Comparison of ENCODE assay signal across 13 cellular contexts in the genomic region with DNA sequence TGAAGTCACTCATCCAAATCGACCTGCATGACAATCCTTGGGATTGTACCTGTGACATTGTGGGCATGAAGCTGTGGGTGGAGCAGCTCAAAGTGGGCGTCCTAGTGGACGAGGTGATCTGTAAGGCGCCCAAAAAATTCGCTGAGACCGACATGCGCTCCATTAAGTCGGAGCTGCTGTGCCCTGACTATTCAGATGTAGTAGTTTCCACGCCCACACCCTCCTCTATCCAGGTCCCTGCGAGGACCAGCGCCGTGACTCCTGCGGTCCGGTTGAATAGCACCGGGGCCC. TPM values are rescaled to one million over a fixed set of nuclear protein-coding genes. Genes with fewer than 3 reads are reported as not detected.
DNase-seq lines count a peak whose midpoint lies in the region; ATAC-seq and TF ChIP-seq lines count a peak whose summit lies in the region.
"Had no signal": no experiment of that assay in that cellular context is flagged by ENCODE, and none has a peak within 500 bp of the region (broad histone marks: within the 10 kb centered on the region; RNA-seq: fewer than 3 reads in every experiment).

No MANE protein-coding gene starts in this region.

- no peaks in the 10 kb centered on the region for H3K36me3 ChIP-seq in H7 (replicated peaks; ENCODE audit: control insufficient read depth, insufficient read depth, low read length)
- H3K36me3 ChIP-seq in iPS DF 6.9 (ENCODE audit: control insufficient read depth, insufficient read depth, low read length) = no peaks in the 10 kb centered on the region
- H3K36me3 ChIP-seq: BLaER1 had no signal

- ATAC-seq in HG03457 (IDR thresholded peaks at IDR 0.05; ENCODE audit: unreplicated experiment) = no peak

- peaks cover 55% of the 10 kb centered on the region for H3K4me1 Mint-ChIP-seq in brain

- peaks cover 33% of the 10 kb centered on the region for H3K27me3 Mint-ChIP-seq in brain

- intact Hi-C loops in posterior vena cava (cut with DNase I) = no loop called here

- in situ Hi-C loops in ACHN (cut with HindIII; ENCODE audit: low pct_ligation_motif_present, low pct_unique_long_range_greater_than_20kb, low sequenced_read_pairs) = no loop called here

- H3K4me3 Mint-ChIP-seq in brain = peak overlapping the region in 3 of 5 experiments; percentile 4 to 86 (median 84)

- no peak overlapping the region for H3K27ac ChIP-seq in iPS DF 6.9 (ENCODE audit: low read length)
- H3K27ac ChIP-seq: BLaER1, epithelial cell of prostate had no signal

- H3K27ac Mint-ChIP-seq in brain = no peak overlapping the region
- H3K27ac Mint-ChIP-seq: stimulated activated naive CD8-positive, alpha-beta T cell treated with anti-CD3 and anti-CD28 coated beads, Interleukin-15, Interleukin-2, amounts not matched to agents 100 ng/mL and 50 ng/mL, for 24 hours had no signal

- peaks cover 41% of the 10 kb centered on the region for H3K36me3 Mint-ChIP-seq in brain

- DNase-seq in H7 (no peak), iPS DF 6.9 (ENCODE audit: low read depth, low spot score) (no peak), posterior vena cava (ENCODE audit: low spot score) (peak; percentile 77), amniotic stem cell (lab: John Stamatoyannopoulos, UW) (no peak), cortex of kidney (lab: John Stamatoyannopoulos, UW) (no peak), ACHN (no peak)
- DNase-seq: activated CD4-positive, alpha-beta T cell treated with anti-CD3 and anti-CD28 coated beads, Interleukin-2, amount 50 U/mL, for 48 hours; NCI-H187 treated with DMSO at 0.1 percent for 48 hours had no signal

- no CpG with 5 or more reads among the region's 15 CpGs for WGBS in iPS DF 6.9 (ENCODE audit: insufficient coverage, insufficient read length)

- no peaks in the 10 kb centered on the region for H3K9me3 ChIP-seq in iPS DF 6.9 (ENCODE audit: control insufficient read depth, insufficient read depth, low read length)

- peaks cover 0 to 12% (median 8%) of the 10 kb centered on the region in 5 experiments for H3K9me3 Mint-ChIP-seq in brain
- H3K9me3 Mint-ChIP-seq: stimulated activated naive CD8-positive, alpha-beta T cell treated with anti-CD3 and anti-CD28 coated beads, Interleukin-15, Interleukin-2, amounts not matched to agents 100 ng/mL and 50 ng/mL, for 24 hours had no signal

- no peak for TF ChIP-seq CTCF in brain (conservative IDR thresholded peaks at IDR 0.05)

- peak overlapping the region; percentile 41; the same call in 1 of the 2 replicates for H3K4me3 ChIP-seq in H7 (ENCODE audit: insufficient read depth, low read depth, low read length)
- peak overlapping the region; percentile 5; the same call in 1 of the 2 replicates for H3K4me3 ChIP-seq in iPS DF 6.9 (ENCODE audit: low read length)
- H3K4me3 ChIP-seq: BLaER1 had no signal

- H3K27me3 ChIP-seq in H7 (ENCODE audit: control insufficient read depth, insufficient read depth, low read length) = peaks cover 67% of the 10 kb centered on the region
- peaks cover 46% of the 10 kb centered on the region for H3K27me3 ChIP-seq in iPS DF 6.9 (ENCODE audit: control insufficient read depth, insufficient read depth, low read length)
- H3K27me3 ChIP-seq: BLaER1 had no signal

- H3K4me1 ChIP-seq in iPS DF 6.9 (ENCODE audit: control insufficient read depth, insufficient read depth, low read length) = peaks cover 5% of the 10 kb centered on the region; the same call in 1 of the 2 replicates
- H3K4me1 ChIP-seq: BLaER1 had no signal

RNA-seq across cellular contexts. Expression of gene SLITRK5, which starts 5.8 kb away (rescaled TPM):
- 0.55 and 0.85 TPM in 2 replicates for total RNA-seq in H7 (2014; rRNA removed; shearing (Covaris generic))
- polyA plus RNA-seq in brain (ENCODE audit: insufficient read depth, low read depth, low replicate concordance) = 0.64 TPM
- total RNA-seq in posterior vena cava = under 1 TPM; 0.14 to 0.19 TPM
